In genomic region chr4:52037730-52038108, GRCh38 we compare ENCODE assay signal across 8 cellular contexts. TPM values are rescaled to one million over a fixed set of nuclear protein-coding genes. Genes with fewer than 3 reads are reported as not detected.
DNase-seq lines count a peak whose midpoint lies in the region; ATAC-seq and TF ChIP-seq lines count a peak whose summit lies in the region.

No MANE protein-coding gene starts in this region.

- H3K36me3 Mint-ChIP-seq in activated T-cell treated with anti-CD3 and anti-CD28 coated beads, Interleukin-2, amount 50 U/mL, for 24 hours (ENCODE audit: low read depth) = peaks cover 3% of the 10 kb centered on the region
- H3K36me3 Mint-ChIP-seq in activated naive CD8-positive, alpha-beta T cell = no peaks in the 10 kb centered on the region

- H3K36me3 ChIP-seq in HEK293 (ENCODE audit: control insufficient read depth in 2 of 2, insufficient read depth in 1 of 2, low read length in 2 of 2) (peaks cover 0 to 12% of the 10 kb centered on the region in 2 experiments; a peak in 1 of 3 replicates), MG63 (peaks cover 27% of the 10 kb centered on the region)

- POLR2A ChIA-PET in HEK293 (lab: Yijun Ruan, JAX) = interaction anchor here (1.0 to 1.6 kb wide), 4 partner anchors 14 to 195 kb away, joined by 3 to 10 read pairs (median 6); partner anchors contain the start of genes DCUN1D4 and SPATA18

- TF ChIP-seq CTCF in HEK293 (tag by site-specific recombination; IDR thresholded peaks at IDR 0.05) = no peak

- H3K4me3 ChIP-seq in HEK293 (ENCODE audit: low read depth, low read length) (peak overlapping the region; percentile 78), MG63 (peak overlapping the region; percentile 87)

- CTCF ChIA-PET in HEK293 (lab: Yijun Ruan, JAX) = no interaction called here

- H3K9me3 ChIP-seq in HEK293 (ENCODE audit: control insufficient read depth, insufficient read depth, low read depth, low read length) = no peaks in the 10 kb centered on the region
- H3K9me3 ChIP-seq in MG63 = no peaks in the 10 kb centered on the region

- no peaks in the 10 kb centered on the region for H3K4me1 ChIP-seq in HEK293 (ENCODE audit: control insufficient read depth, insufficient read depth, low read length)

- no peak for DNase-seq in activated T-cell treated with anti-CD3 and anti-CD28 coated beads, Interleukin-2, amount 50 U/mL, for 24 hours
- no peak for DNase-seq in activated T-cell treated with anti-CD3 and anti-CD28 coated beads, Interleukin-2, amount 50 U/mL, for 1 hour
- DNase-seq in MG63 (peak; percentile 80), left cardiac atrium (peak; percentile 36), pons (ENCODE audit: low spot score) (peak; percentile 49), DMS153 (lab: John Stamatoyannopoulos, UW) (no peak)

- peaks cover 16% of the 10 kb centered on the region for H3K27me3 ChIP-seq in MG63

- peaks cover 15% of the 10 kb centered on the region for H3K27me3 Mint-ChIP-seq in activated T-cell treated with anti-CD3 and anti-CD28 coated beads, Interleukin-2, amount 50 U/mL, for 24 hours
- peaks cover 6% of the 10 kb centered on the region for H3K27me3 Mint-ChIP-seq in activated naive CD8-positive, alpha-beta T cell

- H3K27ac Mint-ChIP-seq in activated T-cell treated with anti-CD3 and anti-CD28 coated beads, Interleukin-2, amount 50 U/mL, for 24 hours = peak overlapping the region; percentile 65
- peak overlapping the region; percentile 12 for H3K27ac Mint-ChIP-seq in activated naive CD8-positive, alpha-beta T cell

- H3K9me3 Mint-ChIP-seq in activated T-cell treated with anti-CD3 and anti-CD28 coated beads, Interleukin-2, amount 50 U/mL, for 24 hours = no peaks in the 10 kb centered on the region
- H3K9me3 Mint-ChIP-seq in activated naive CD8-positive, alpha-beta T cell (ENCODE audit: low read depth) = no peaks in the 10 kb centered on the region

- peak; percentile 62 to 75 for ATAC-seq in left cardiac atrium

- no peak overlapping the region for H3K27ac ChIP-seq in HEK293 (ENCODE audit: extremely low read depth, low read depth, low read length)

- peak overlapping the region; percentile 84 for H3K4me3 Mint-ChIP-seq in activated T-cell treated with anti-CD3 and anti-CD28 coated beads, Interleukin-2, amount 50 U/mL, for 24 hours
- H3K4me3 Mint-ChIP-seq in activated naive CD8-positive, alpha-beta T cell = peak overlapping the region; percentile 88

- peaks cover 25% of the 10 kb centered on the region for H3K4me1 Mint-ChIP-seq in activated T-cell treated with anti-CD3 and anti-CD28 coated beads, Interleukin-2, amount 50 U/mL, for 24 hours (ENCODE audit: low read depth)
- peaks cover 20% of the 10 kb centered on the region for H3K4me1 Mint-ChIP-seq in activated naive CD8-positive, alpha-beta T cell (ENCODE audit: low read depth)

- intact Hi-C loops in left cardiac atrium (cut with DNase I) = loop anchor here in 1 of 2 donors (5.0 kb wide), 1 partner anchor 195 kb away; the partner anchor contains the start of gene DCUN1D4

TF ChIP-seq in HEK293, 187 proteins besides CTCF, POLR2A, EP300 and RAD21:
- TF ChIP-seq PRDM1 (tag by site-specific recombination; IDR thresholded peaks at IDR 0.05) (no peak), WT1 (tag by site-specific recombination; IDR thresholded peaks at IDR 0.05) (no peak), ZNF449 (tag by site-specific recombination; IDR thresholded peaks at IDR 0.05) (no peak), ZNF664 (tag by site-specific recombination; IDR thresholded peaks at IDR 0.05) (no peak), ZNF335 (tag by site-specific recombination; conservative IDR thresholded peaks at IDR 0.05) (no peak), ZNF549 (tag by site-specific recombination; IDR thresholded peaks at IDR 0.05) (no peak), ZNF211 (tag by site-specific recombination; IDR thresholded peaks at IDR 0.05; ENCODE audit: low read depth) (no peak), ZNF394 (tag by site-specific recombination; IDR thresholded peaks at IDR 0.05; ENCODE audit: borderline replicate concordance) (no peak), KLF16 (tag by site-specific recombination; IDR thresholded peaks at IDR 0.05) (no peak), RBAK (tag by site-specific recombination; IDR thresholded peaks at IDR 0.05) (no peak), ZNF792 (tag by site-specific recombination; IDR thresholded peaks at IDR 0.05) (no peak), ZNF266 (tag by site-specific recombination; IDR thresholded peaks at IDR 0.05; ENCODE audit: low read depth) (no peak)
- TF ChIP-seq, protein P1, sequence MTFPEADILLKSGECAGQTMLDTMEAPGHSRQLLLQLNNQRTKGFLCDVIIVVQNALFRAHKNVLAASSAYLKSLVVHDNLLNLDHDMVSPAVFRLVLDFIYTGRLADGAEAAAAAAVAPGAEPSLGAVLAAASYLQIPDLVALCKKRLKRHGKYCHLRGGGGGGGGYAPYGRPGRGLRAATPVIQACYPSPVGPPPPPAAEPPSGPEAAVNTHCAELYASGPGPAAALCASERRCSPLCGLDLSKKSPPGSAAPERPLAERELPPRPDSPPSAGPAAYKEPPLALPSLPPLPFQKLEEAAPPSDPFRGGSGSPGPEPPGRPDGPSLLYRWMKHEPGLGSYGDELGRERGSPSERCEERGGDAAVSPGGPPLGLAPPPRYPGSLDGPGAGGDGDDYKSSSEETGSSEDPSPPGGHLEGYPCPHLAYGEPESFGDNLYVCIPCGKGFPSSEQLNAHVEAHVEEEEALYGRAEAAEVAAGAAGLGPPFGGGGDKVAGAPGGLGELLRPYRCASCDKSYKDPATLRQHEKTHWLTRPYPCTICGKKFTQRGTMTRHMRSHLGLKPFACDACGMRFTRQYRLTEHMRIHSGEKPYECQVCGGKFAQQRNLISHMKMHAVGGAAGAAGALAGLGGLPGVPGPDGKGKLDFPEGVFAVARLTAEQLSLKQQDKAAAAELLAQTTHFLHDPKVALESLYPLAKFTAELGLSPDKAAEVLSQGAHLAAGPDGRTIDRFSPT (tag by site-specific recombination; IDR thresholded peaks at IDR 0.05) = no peak
TF ChIP-seq in HEK293: peak in this region for 0.

RNA-seq across cellular contexts. Expression of gene SGCB, which starts 0.4 kb away (rescaled TPM):
- 29.4 and 41.6 TPM in 2 replicates for total RNA-seq in MG63 (2014; rRNA removed; shearing (Covaris generic); ENCODE audit: low replicate concordance)
- 10 to 100 TPM; 73.0 to 74.5 TPM for total RNA-seq in left cardiac atrium

RNA-seq across cellular contexts. Expression of gene SPATA18, which starts 13.4 kb away (rescaled TPM):
- 0.02 TPM in 1 of 2 replicates, not detected in the other for total RNA-seq in MG63 (2014; rRNA removed; shearing (Covaris generic); ENCODE audit: low replicate concordance)
- total RNA-seq in left cardiac atrium = 1 to 10 TPM; 2.5 to 3.1 TPM

RNA-seq across cellular contexts. Expression of gene LRRC66, which starts 17.6 kb away (rescaled TPM):
- 0.07 and 0.59 TPM in 2 replicates for total RNA-seq in MG63 (2014; rRNA removed; shearing (Covaris generic); ENCODE audit: low replicate concordance)
- total RNA-seq in left cardiac atrium = under 1 TPM; 0.27 to 0.29 TPM

Comparison
In these comparisons a context has a peak if more than half of its experiments do, and no peak if none do; other contexts are left out.
1. DNase-seq: peak in MG63 (single experiment), left cardiac atrium (single experiment) and pons (single experiment); none in activated T-cell treated with anti-CD3 and anti-CD28 coated beads, Interleukin-2, amount 50 U/mL, for 24 hours (single experiment), activated T-cell treated with anti-CD3 and anti-CD28 coated beads, Interleukin-2, amount 50 U/mL, for 1 hour (single experiment) and DMS153 (single experiment).